ENCODE assay signal across 21 cellular contexts in genomic region chr14:88660056-88660455, GRCh38.
"Had no signal": no experiment of that assay in that cellular context is flagged by ENCODE, and none has a peak within 500 bp of the region (broad histone marks: within the 10 kb centered on the region; RNA-seq: fewer than 3 reads in every experiment).

No MANE protein-coding gene starts in this region.

- H3K27ac Mint-ChIP-seq: activated CD4-positive, alpha-beta memory T cell treated with anti-CD3 and anti-CD28 coated beads, Interleukin-2, amount 10 ng/mL, durations not matched to agents 7 days and 5 days; activated CD8-positive, alpha-beta memory T cell treated with anti-CD3 and anti-CD28 coated beads, Interleukin-2, amount 10 ng/mL, durations not matched to agents 7 days and 5 days; activated naive CD8-positive, alpha-beta T cell; mesothelial cell of epicardium; natural killer cell treated with Interleukin-12 subunit alpha and Interleukin-12 subunit beta and Interleukin-15 and Interleukin-18, amount 100 ng/mL, for 72 hours; stimulated activated effector memory CD8-positive, alpha-beta T cell treated with anti-CD3 and anti-CD28 coated beads, Interleukin-12 subunit alpha, Interleukin-12 subunit beta, amount 100 ng/mL, for 72 hours; type B pancreatic cell had no signal

- H3K9me3 Mint-ChIP-seq: stimulated activated effector memory CD8-positive, alpha-beta T cell treated with anti-CD3 and anti-CD28 coated beads, Interleukin-12 subunit alpha, Interleukin-12 subunit beta, amount 100 ng/mL, for 72 hours had no signal

- H3K4me1 Mint-ChIP-seq: activated CD4-positive, alpha-beta memory T cell treated with anti-CD3 and anti-CD28 coated beads, Interleukin-2, amount 10 ng/mL, durations not matched to agents 7 days and 5 days; activated CD8-positive, alpha-beta memory T cell treated with anti-CD3 and anti-CD28 coated beads, Interleukin-2, amount 10 ng/mL, durations not matched to agents 7 days and 5 days; mesothelial cell of epicardium; stimulated activated effector memory CD8-positive, alpha-beta T cell treated with anti-CD3 and anti-CD28 coated beads, Interleukin-12 subunit alpha, Interleukin-12 subunit beta, amount 100 ng/mL, for 72 hours had no signal

- DNase-seq: activated CD4-positive, alpha-beta memory T cell treated with anti-CD3 and anti-CD28 coated beads, Interleukin-2, amount 10 ng/mL, durations not matched to agents 7 days and 5 days; activated CD4-positive, alpha-beta T cell treated with anti-CD3 and anti-CD28 coated beads for 48 hours; activated CD4-positive, CD25-positive, alpha-beta regulatory T cell; activated CD8-positive, alpha-beta memory T cell treated with anti-CD3 and anti-CD28 coated beads, Interleukin-2, amount 10 ng/mL, durations not matched to agents 7 days and 5 days; body of pancreas; caudate nucleus; dorsolateral prefrontal cortex; left cardiac atrium; lower lobe of right lung; stimulated activated CD4-positive, alpha-beta T cell treated with anti-CD3 and anti-CD28 coated beads, Interleukin-4, amount 100 ng/mL, for 24 hours; T-helper 2 cell; testis had no signal

- H3K36me3 Mint-ChIP-seq: type B pancreatic cell had no signal

- H3K27me3 ChIP-seq: body of pancreas, dorsolateral prefrontal cortex, hepatocyte, neutrophil, testis had no signal

- H3K27me3 Mint-ChIP-seq: activated CD4-positive, alpha-beta memory T cell treated with anti-CD3 and anti-CD28 coated beads, Interleukin-2, amount 10 ng/mL, durations not matched to agents 7 days and 5 days; activated CD8-positive, alpha-beta memory T cell treated with anti-CD3 and anti-CD28 coated beads, Interleukin-2, amount 10 ng/mL, durations not matched to agents 7 days and 5 days; activated naive CD8-positive, alpha-beta T cell; natural killer cell treated with Interleukin-12 subunit alpha and Interleukin-12 subunit beta and Interleukin-15 and Interleukin-18, amount 100 ng/mL, for 72 hours; type B pancreatic cell had no signal

- H3K4me2 ChIP-seq: hepatocyte had no signal

- H3K9ac ChIP-seq: parathyroid adenoma had no signal

- H3K4me1 ChIP-seq: body of pancreas, lower lobe of right lung, parathyroid adenoma, testis had no signal

- H3K9me3 ChIP-seq: body of pancreas, lower lobe of right lung, neutrophil, testis had no signal

- H2AFZ ChIP-seq: hepatocyte, parathyroid adenoma had no signal

- H3K4me3 ChIP-seq: body of pancreas, dorsolateral prefrontal cortex, hepatocyte, lower lobe of right lung, testis had no signal

- ATAC-seq: activated CD8-positive, alpha-beta memory T cell treated with anti-CD3 and anti-CD28 coated beads, Interleukin-2, amount 10 ng/mL, durations not matched to agents 7 days and 5 days; body of pancreas; left cardiac atrium; lower lobe of right lung; natural killer cell treated with Interleukin-12 subunit alpha and Interleukin-12 subunit beta and Interleukin-15 and Interleukin-18, amount 100 ng/mL, for 72 hours; sciatic nerve; stimulated activated effector memory CD8-positive, alpha-beta T cell treated with anti-CD3 and anti-CD28 coated beads, Interleukin-12 subunit alpha, Interleukin-12 subunit beta, amount 100 ng/mL, for 72 hours had no signal

- H3K27ac ChIP-seq: body of pancreas, dorsolateral prefrontal cortex, hepatocyte, lower lobe of right lung, neutrophil, parathyroid adenoma, testis had no signal

- H3K4me3 Mint-ChIP-seq: activated CD4-positive, alpha-beta memory T cell treated with anti-CD3 and anti-CD28 coated beads, Interleukin-2, amount 10 ng/mL, durations not matched to agents 7 days and 5 days; activated CD8-positive, alpha-beta memory T cell treated with anti-CD3 and anti-CD28 coated beads, Interleukin-2, amount 10 ng/mL, durations not matched to agents 7 days and 5 days; activated naive CD8-positive, alpha-beta T cell; mesothelial cell of epicardium; natural killer cell treated with Interleukin-12 subunit alpha and Interleukin-12 subunit beta and Interleukin-15 and Interleukin-18, amount 100 ng/mL, for 72 hours; stimulated activated effector memory CD8-positive, alpha-beta T cell treated with anti-CD3 and anti-CD28 coated beads, Interleukin-12 subunit alpha, Interleukin-12 subunit beta, amount 100 ng/mL, for 72 hours; type B pancreatic cell had no signal

- H3K36me3 ChIP-seq: lower lobe of right lung, neutrophil had no signal
